ENCODE assay signal across 10 cellular contexts in genomic region chr9:133876144-133876543, GRCh38.
DNase-seq lines count a peak whose midpoint lies in the region; ATAC-seq and TF ChIP-seq lines count a peak whose summit lies in the region.
"Had no signal": no experiment of that assay in that cellular context is flagged by ENCODE, and none has a peak within 500 bp of the region (broad histone marks: within the 10 kb centered on the region; RNA-seq: fewer than 3 reads in every experiment).

No MANE protein-coding gene starts in this region.

- DNase-seq in D341Med (ENCODE audit: low spot score), result peak; percentile 58
- DNase-seq in brain microvascular endothelial cell, result no peak
- DNase-seq in mesendoderm, result peak; percentile 70
- no peak for DNase-seq in naive thymus-derived CD4-positive, alpha-beta T cell
- no peak for DNase-seq in Kasumi-1 (lab: John Stamatoyannopoulos, UW)
- DNase-seq: activated gamma-delta T cell treated with Interleukin-2 at 50 U/mL for 16 hours, NCI-H1092 treated with DMSO at 0.1 percent for 48 hours, T-helper 1 cell had no signal

- TF ChIP-seq CTCF in HEK293 (tag by site-specific recombination; IDR thresholded peaks at IDR 0.05), result no peak
- peak; percentile 58 for TF ChIP-seq CTCF in brain microvascular endothelial cell (IDR thresholded peaks at IDR 0.05; ENCODE audit: low read depth, low read length, missing control alignments)

- no peak for ATAC-seq in HG03521 (IDR thresholded peaks at IDR 0.05; ENCODE audit: unreplicated experiment)
- ATAC-seq in naive thymus-derived CD4-positive, alpha-beta T cell, result no peak

- CTCF ChIA-PET in HEK293 (lab: Yijun Ruan, JAX), result interaction anchor here (0.6 to 1.0 kb wide), 3 partner anchors 11 to 118 kb away, joined by 3 read pairs; no protein-coding TSS in a partner anchor
- CTCF ChIA-PET in naive thymus-derived CD4-positive, alpha-beta T cell (lab: Charles Lee), result no interaction called here

- no peak overlapping the region for H3K4ac ChIP-seq in mesendoderm (ENCODE audit: low read depth, low read length)

- H3K4me3 ChIP-seq in HEK293 (ENCODE audit: low read depth, low read length), result no peak overlapping the region
- H3K4me3 ChIP-seq in brain microvascular endothelial cell (ENCODE audit: low read depth, low read length), result no peak overlapping the region
- H3K4me3 ChIP-seq in mesendoderm (ENCODE audit: low read length), result no peak overlapping the region
- H3K4me3 ChIP-seq in naive thymus-derived CD4-positive, alpha-beta T cell (ENCODE audit: low read length), result no peak overlapping the region

- H3K36me3 ChIP-seq in HEK293 (ENCODE audit: control insufficient read depth in 2 of 2, insufficient read depth in 1 of 2, low read length in 2 of 2) (no peaks in the 10 kb centered on the region), brain microvascular endothelial cell (replicated peaks) (no peaks in the 10 kb centered on the region), mesendoderm (ENCODE audit: control insufficient read depth, insufficient read depth, low read length) (no peaks in the 10 kb centered on the region)
- H3K36me3 ChIP-seq in naive thymus-derived CD4-positive, alpha-beta T cell (ENCODE audit: control insufficient read depth in 2 of 3, insufficient read depth in 3 of 3, low read length in 3 of 3), result no peaks in the 10 kb centered on the region

- no peaks in the 10 kb centered on the region for H3K79me2 ChIP-seq in mesendoderm (ENCODE audit: control insufficient read depth, insufficient read depth, low read length)

- WGBS in mesendoderm (ENCODE audit: extremely low coverage, insufficient coverage, low lambda C conversion rate), result no CpG with 5 or more reads among the region's 11 CpGs

- H3K9me3 ChIP-seq in HEK293 (ENCODE audit: control insufficient read depth, insufficient read depth, low read depth, low read length), result no peaks in the 10 kb centered on the region
- H3K9me3 ChIP-seq in naive thymus-derived CD4-positive, alpha-beta T cell (ENCODE audit: control insufficient read depth in 2 of 3, low read length in 3 of 3), result no peaks in the 10 kb centered on the region

- no peak overlapping the region for H3K27ac Mint-ChIP-seq in naive thymus-derived CD4-positive, alpha-beta T cell

- H3K27me3 Mint-ChIP-seq in naive thymus-derived CD4-positive, alpha-beta T cell, result peaks cover 0 to under 1% (median 0%) of the 10 kb centered on the region in 5 donors

- H3K27me3 ChIP-seq in brain microvascular endothelial cell (replicated peaks) (no peaks in the 10 kb centered on the region), mesendoderm (ENCODE audit: insufficient read depth, low read length, poor library complexity) (no peaks in the 10 kb centered on the region)
- no peaks in the 10 kb centered on the region for H3K27me3 ChIP-seq in naive thymus-derived CD4-positive, alpha-beta T cell (ENCODE audit: control insufficient read depth in 2 of 2, insufficient read depth in 2 of 2, low read length in 2 of 2)

- no peak overlapping the region for H4K8ac ChIP-seq in mesendoderm (ENCODE audit: low read depth, low read length)

- H3K56ac ChIP-seq in mesendoderm (ENCODE audit: low read length), result peak overlapping the region; percentile 49

- no peak overlapping the region for H2BK120ac ChIP-seq in mesendoderm (ENCODE audit: low read depth, low read length)

- H3K4me3 Mint-ChIP-seq in naive thymus-derived CD4-positive, alpha-beta T cell, result no peak overlapping the region

- H3K79me1 ChIP-seq in mesendoderm (ENCODE audit: low read length), result peaks cover 9% of the 10 kb centered on the region

- H3K18ac ChIP-seq in mesendoderm (ENCODE audit: low read length), result no peak overlapping the region

- in situ Hi-C loops in brain microvascular endothelial cell (cut with HindIII; ENCODE audit: low pct_ligation_motif_present, low sequenced_read_pairs), result no loop called here

- H3K4me1 ChIP-seq in HEK293 (ENCODE audit: control insufficient read depth, insufficient read depth, low read length), result no peaks in the 10 kb centered on the region
- H3K4me1 ChIP-seq in mesendoderm (ENCODE audit: control insufficient read depth, low read depth, low read length), result no peaks in the 10 kb centered on the region
- no peaks in the 10 kb centered on the region for H3K4me1 ChIP-seq in naive thymus-derived CD4-positive, alpha-beta T cell (ENCODE audit: control insufficient read depth in 2 of 2, insufficient read depth in 2 of 2, low read length in 2 of 2)

- peaks cover 0 to 2% (median 0%) of the 10 kb centered on the region in 11 donors for H3K9me3 Mint-ChIP-seq in naive thymus-derived CD4-positive, alpha-beta T cell

- no peak overlapping the region for H3K4me2 ChIP-seq in mesendoderm (ENCODE audit: low read length)

- H3K36me3 Mint-ChIP-seq in naive thymus-derived CD4-positive, alpha-beta T cell, result no peaks in the 10 kb centered on the region

- H3K23ac ChIP-seq in mesendoderm (ENCODE audit: low read length), result no peak overlapping the region

- peak overlapping the region; percentile 65 for H2AK5ac ChIP-seq in mesendoderm (ENCODE audit: low read length)

- intact Hi-C loops in naive thymus-derived CD4-positive, alpha-beta T cell (cut with micrococcal nuclease), result loop anchor here in 1 of 2 donors (10.0 kb wide), 1 partner anchor 119 kb away; the partner anchor contains the start of gene VAV2

- peaks cover 0 to 7% (median 0%) of the 10 kb centered on the region in 7 donors for H3K4me1 Mint-ChIP-seq in naive thymus-derived CD4-positive, alpha-beta T cell

- H4K5ac ChIP-seq in mesendoderm (ENCODE audit: low read length), result no peak overlapping the region

- H2BK5ac ChIP-seq in mesendoderm (ENCODE audit: low read length), result no peak overlapping the region

- H2BK15ac ChIP-seq in mesendoderm (replicated peaks; ENCODE audit: low read depth), result no peak overlapping the region

- POLR2A ChIA-PET in HEK293 (lab: Yijun Ruan, JAX), result no interaction called here
- POLR2A ChIA-PET in naive thymus-derived CD4-positive, alpha-beta T cell (lab: Charles Lee), result no interaction called here

- H3K27ac ChIP-seq in HEK293 (ENCODE audit: extremely low read depth, low read depth, low read length), result no peak overlapping the region
- no peak overlapping the region for H3K27ac ChIP-seq in brain microvascular endothelial cell
- H3K27ac ChIP-seq in mesendoderm (ENCODE audit: low read depth, low read length), result no peak overlapping the region
- H3K27ac ChIP-seq in naive thymus-derived CD4-positive, alpha-beta T cell (ENCODE audit: low read depth, low read length), result no peak overlapping the region

- H3K9ac ChIP-seq in mesendoderm (ENCODE audit: low read length), result no peak overlapping the region

TF ChIP-seq in HEK293, 187 proteins besides CTCF, POLR2A, EP300 and RAD21:
- no peak for TF ChIP-seq ZNF292 (tag by site-specific recombination; IDR thresholded peaks at IDR 0.05; ENCODE audit: borderline replicate concordance, low read depth)
- no peak for TF ChIP-seq KLF17 (tag by site-specific recombination; IDR thresholded peaks at IDR 0.05)
- no peak for TF ChIP-seq ZNF596 (tag by site-specific recombination; IDR thresholded peaks at IDR 0.05)
- TF ChIP-seq HIC1 (tag by site-specific recombination; IDR thresholded peaks at IDR 0.05), result no peak
- peak; percentile 33; the same call in 1 of the 2 replicates for TF ChIP-seq KLF1 (tag by site-specific recombination; IDR thresholded peaks at IDR 0.05)
- no peak for TF ChIP-seq ZNF280D (tag by site-specific recombination; IDR thresholded peaks at IDR 0.05)

Comparison
In these comparisons a context has a peak if more than half of its experiments do, and no peak if none do; other contexts are left out.
1. DNase-seq: peak in D341Med (single experiment) and mesendoderm (single experiment); none in brain microvascular endothelial cell (single experiment), naive thymus-derived CD4-positive, alpha-beta T cell (0 of 9) and Kasumi-1 (0 of 2).